ENCODE assay signal across 12 cellular contexts in the genomic region with DNA sequence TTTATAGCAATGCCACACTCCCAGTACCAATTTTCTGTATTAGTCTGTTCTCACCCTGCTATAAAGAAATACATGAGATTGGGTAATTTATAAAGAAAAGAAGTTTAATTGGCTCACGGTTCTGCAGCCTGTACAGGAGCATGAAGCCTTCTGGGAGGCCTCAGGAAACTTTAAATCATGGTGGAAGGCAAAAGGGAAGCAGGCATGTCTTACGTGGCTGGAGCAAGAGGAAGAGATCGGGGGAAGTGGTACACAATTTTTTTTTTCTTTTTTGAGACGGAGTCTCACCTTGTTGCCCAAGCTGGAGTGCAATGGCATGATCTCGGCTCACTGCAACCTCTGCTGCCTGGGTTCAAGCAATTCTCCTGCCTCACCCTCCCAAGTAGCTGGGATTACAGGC. TPM values are rescaled to one million over a fixed set of nuclear protein-coding genes. Genes with fewer than 3 reads are reported as not detected.
"Had no signal": no experiment of that assay in that cellular context is flagged by ENCODE, and none has a peak within 500 bp of the region (broad histone marks: within the 10 kb centered on the region; RNA-seq: fewer than 3 reads in every experiment).

No MANE protein-coding gene starts in this region.

RNA-seq across cellular contexts. Expression of a gene that starts 21.0 kb away (rescaled TPM):
- total RNA-seq: activated B cell treated with CpG ODN at 0.5 μM for 24 hours; activated CD8-positive, alpha-beta T cell treated with anti-CD3 and anti-CD28 coated beads for 36 hours; activated T-helper 17 cell treated with anti-CD3 and anti-CD28 coated beads, Interleukin-2, amount 50 U/mL, for 72 hours; astrocyte; cardiac septum; cerebellum; foreskin keratinocyte; gastrocnemius medialis; heart left ventricle; T-helper 2 cell treated with Interferon-gamma antibody and Interleukin-4, amounts not matched to agents 100 ng/mL and 5 ng/mL, for 36 hours had no signal
- polyA plus RNA-seq: adipose tissue, foreskin keratinocyte, heart left ventricle had no signal

RNA-seq across cellular contexts. Expression of a gene that starts 52.2 kb away (rescaled TPM):
- total RNA-seq: activated B cell treated with CpG ODN at 0.5 μM for 24 hours, dermis blood vessel endothelial cell had no signal
